ENCODE assay signal across 18 cellular contexts in genomic region chr4:152138451-152138850, GRCh38.
A peak's percentile ranks its signal among the peaks of the same experiment; 100 is the strongest.
DNase-seq lines count a peak whose midpoint lies in the region; ATAC-seq lines count a peak whose summit lies in the region.
"Had no signal": no experiment of that assay in that cellular context is flagged by ENCODE, and none has a peak within 500 bp of the region (broad histone marks: within the 10 kb centered on the region; RNA-seq: fewer than 3 reads in every experiment).

No MANE protein-coding gene starts in this region.

- H3K27me3 Mint-ChIP-seq in CD4-positive, CD25-positive, alpha-beta regulatory T cell, result peaks cover 23% of the 10 kb centered on the region
- H3K27me3 Mint-ChIP-seq in CD8-positive, alpha-beta memory T cell, result peaks cover 3 to 7% of the 10 kb centered on the region in 2 donors
- H3K27me3 Mint-ChIP-seq: activated T-cell treated with anti-CD3 and anti-CD28 coated beads, Interleukin-2, amount 50 U/mL, for 24 hours had no signal

- CTCF ChIA-PET in CD8-positive, alpha-beta memory T cell (lab: Charles Lee), result no interaction called here

- H3K9me3 ChIP-seq in CD4-positive, CD25-positive, alpha-beta regulatory T cell (ENCODE audit: control insufficient read depth in 2 of 2, low read length in 2 of 2), result no peaks in the 10 kb centered on the region
- no peaks in the 10 kb centered on the region for H3K9me3 ChIP-seq in CD8-positive, alpha-beta memory T cell (ENCODE audit: low read length)
- H3K9me3 ChIP-seq: colonic mucosa, neutrophil had no signal

- H3K27ac ChIP-seq in CD4-positive, CD25-positive, alpha-beta regulatory T cell (ENCODE audit: insufficient read depth, low read length, poor library complexity, severe bottlenecking), result no peak overlapping the region
- H3K27ac ChIP-seq in CD8-positive, alpha-beta memory T cell (ENCODE audit: low read depth, low read length), result no peak overlapping the region
- H3K27ac ChIP-seq: colonic mucosa, neutrophil had no signal

- DNase-seq in CD4-positive, CD25-positive, alpha-beta regulatory T cell, result peak in 1 of 3 donors; percentile 49
- DNase-seq in CD8-positive, alpha-beta memory T cell, result peak in 3 of 5 donors; percentile 15 to 57 (median 34)
- DNase-seq in NCI-H82 treated with DMSO at 0.1 percent for 48 hours (lab: John Stamatoyannopoulos, UW; ENCODE audit: unreplicated experiment) (peak; percentile 7), mesenteric fat pad (ENCODE audit: low spot score) (no peak), HuH-7.5 (ENCODE audit: low spot score) (no peak), cardiac septum (ENCODE audit: low spot score) (no peak)
- DNase-seq in central memory CD4-positive, alpha-beta T cell, result peak; percentile 34
- DNase-seq: activated T-cell treated with anti-CD3 and anti-CD28 coated beads, Interleukin-2, amount 50 U/mL, for 24 hours; AML-193; colonic mucosa; DMS53; HFFc6; kidney glomerular epithelial cell; mesendoderm; NCI-H1436 treated with DMSO at 0.1 percent for 48 hours; SHP77; trophoblast cell had no signal

- intact Hi-C loops in cardiac septum (cut with DNase I), result no loop called here

- H3K4me3 ChIP-seq in CD4-positive, CD25-positive, alpha-beta regulatory T cell (ENCODE audit: low read depth, low read length), result no peak overlapping the region
- H3K4me3 ChIP-seq in CD8-positive, alpha-beta memory T cell (ENCODE audit: low read length), result no peak overlapping the region
- H3K4me3 ChIP-seq: colonic mucosa had no signal

- H3K4me1 Mint-ChIP-seq in CD4-positive, CD25-positive, alpha-beta regulatory T cell, result peaks cover 0 to 26% (median 12%) of the 10 kb centered on the region in 4 donors
- H3K4me1 Mint-ChIP-seq in CD8-positive, alpha-beta memory T cell, result peaks cover 25 to 44% (median 38%) of the 10 kb centered on the region in 3 donors

- H3K36me3 Mint-ChIP-seq in CD4-positive, CD25-positive, alpha-beta regulatory T cell, result no peaks in the 10 kb centered on the region
- H3K36me3 Mint-ChIP-seq in CD8-positive, alpha-beta memory T cell, result no peaks in the 10 kb centered on the region

- H3K9me3 Mint-ChIP-seq in CD4-positive, CD25-positive, alpha-beta regulatory T cell, result peaks cover 0 to 10% (median 2%) of the 10 kb centered on the region in 7 donors
- H3K9me3 Mint-ChIP-seq in CD8-positive, alpha-beta memory T cell, result peaks cover 0 to 4% (median 0%) of the 10 kb centered on the region in 5 donors
- H3K9me3 Mint-ChIP-seq: activated T-cell treated with anti-CD3 and anti-CD28 coated beads, Interleukin-2, amount 50 U/mL, for 24 hours; HFFc6 had no signal

- no peak overlapping the region for H3K27ac Mint-ChIP-seq in CD4-positive, CD25-positive, alpha-beta regulatory T cell
- peak overlapping the region in 4 of 8 donors; percentile 18 to 64 (median 52) for H3K27ac Mint-ChIP-seq in CD8-positive, alpha-beta memory T cell
- H3K27ac Mint-ChIP-seq: activated T-cell treated with anti-CD3 and anti-CD28 coated beads, Interleukin-2, amount 50 U/mL, for 24 hours; HFFc6 had no signal

- POLR2A ChIA-PET in CD8-positive, alpha-beta memory T cell (lab: Charles Lee), result no interaction called here

- no peak overlapping the region for H3K4me3 Mint-ChIP-seq in CD4-positive, CD25-positive, alpha-beta regulatory T cell
- peak overlapping the region in 1 of 7 donors; percentile 34 for H3K4me3 Mint-ChIP-seq in CD8-positive, alpha-beta memory T cell
- H3K4me3 Mint-ChIP-seq: activated T-cell treated with anti-CD3 and anti-CD28 coated beads, Interleukin-2, amount 50 U/mL, for 24 hours; HFFc6 had no signal

- no peaks in the 10 kb centered on the region for H3K36me3 ChIP-seq in CD4-positive, CD25-positive, alpha-beta regulatory T cell (ENCODE audit: control insufficient read depth, insufficient read depth, low read length)
- no peaks in the 10 kb centered on the region for H3K36me3 ChIP-seq in CD8-positive, alpha-beta memory T cell (ENCODE audit: insufficient read depth, low read length)
- H3K36me3 ChIP-seq: colonic mucosa, neutrophil had no signal

- peaks cover 7% of the 10 kb centered on the region for H3K4me1 ChIP-seq in CD4-positive, CD25-positive, alpha-beta regulatory T cell (ENCODE audit: control insufficient read depth, insufficient read depth, low read length, poor library complexity, severe bottlenecking)
- peaks cover 9% of the 10 kb centered on the region for H3K4me1 ChIP-seq in CD8-positive, alpha-beta memory T cell (ENCODE audit: insufficient read depth, low read length)
- H3K4me1 ChIP-seq: colonic mucosa had no signal

- H3K27me3 ChIP-seq in CD4-positive, CD25-positive, alpha-beta regulatory T cell (ENCODE audit: control insufficient read depth, insufficient read depth, low read length), result no peaks in the 10 kb centered on the region
- H3K27me3 ChIP-seq in CD8-positive, alpha-beta memory T cell (ENCODE audit: insufficient read depth, low read length, poor library complexity, severe bottlenecking), result no peaks in the 10 kb centered on the region
- H3K27me3 ChIP-seq: colonic mucosa, neutrophil had no signal

- peak; percentile 46 to 60 for ATAC-seq in CD4-positive, CD25-positive, alpha-beta regulatory T cell (ENCODE audit: low read depth in 2 of 2)

Comparison
In these comparisons a context has a peak if more than half of its experiments do, and no peak if none do; other contexts are left out.
1. DNase-seq: peak in CD8-positive, alpha-beta memory T cell (3 of 5), NCI-H82 treated with DMSO at 0.1 percent for 48 hours (single experiment) and central memory CD4-positive, alpha-beta T cell (single experiment); none in mesenteric fat pad (single experiment), HuH-7.5 (single experiment) and cardiac septum (single experiment).